In the genomic region with DNA sequence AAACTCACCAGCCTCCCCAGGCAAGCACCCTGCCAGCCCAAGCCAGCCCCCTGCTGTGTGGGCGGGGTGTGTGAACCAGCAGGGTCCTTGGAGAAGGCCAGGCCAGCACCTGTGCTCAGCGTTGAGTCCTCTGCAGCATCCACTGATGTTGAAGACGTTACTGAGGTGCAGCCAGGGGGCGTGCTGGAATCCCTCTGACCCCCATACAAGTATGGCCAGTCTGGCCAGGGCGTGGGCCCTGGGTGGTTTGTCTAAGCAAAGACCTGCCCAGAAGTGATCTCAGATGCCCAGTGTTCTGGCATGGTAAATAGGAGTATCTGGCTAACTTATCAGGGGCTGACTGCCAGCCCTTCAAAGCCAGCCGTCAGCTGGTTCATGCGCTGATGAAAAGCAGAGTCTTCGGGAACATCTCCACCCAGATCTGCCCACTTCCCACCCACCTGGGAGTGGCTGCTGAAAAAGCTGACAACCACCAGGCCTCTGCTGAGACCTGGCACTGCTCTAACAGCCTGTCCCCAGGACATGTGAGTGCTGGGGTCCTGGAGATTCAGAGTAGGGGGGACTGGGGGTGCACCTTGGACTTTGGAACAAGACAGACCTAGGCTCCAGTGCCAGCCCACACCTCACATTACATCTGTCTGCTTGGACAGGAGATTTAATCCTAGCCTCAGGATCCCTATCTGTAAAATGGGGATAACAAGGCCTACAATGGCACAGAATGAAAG, we compare ENCODE assay signal across 8 cellular contexts. TPM values are rescaled to one million over a fixed set of nuclear protein-coding genes. Genes with fewer than 3 reads are reported as not detected.
A peak's percentile ranks its signal among the peaks of the same experiment; 100 is the strongest.
DNase-seq lines count a peak whose midpoint lies in the region; ATAC-seq and TF ChIP-seq lines count a peak whose summit lies in the region.

No MANE protein-coding gene starts in this region.

- peak overlapping the region; percentile 7 for H3K27ac ChIP-seq in mammary epithelial cell (ENCODE audit: insufficient read depth, low read depth, low read length)
- peak overlapping the region; percentile 96 to 99 (median 98) for H3K27ac ChIP-seq in right lobe of liver

- H3K27me3 ChIP-seq in mammary epithelial cell (ENCODE audit: insufficient read depth, low read length) (no peaks in the 10 kb centered on the region), right lobe of liver (no peaks in the 10 kb centered on the region)

- peaks cover 7% of the 10 kb centered on the region for H3K36me3 ChIP-seq in mammary epithelial cell (ENCODE audit: insufficient read depth, low read length)
- no peaks in the 10 kb centered on the region for H3K36me3 ChIP-seq in right lobe of liver

- H3K79me2 ChIP-seq in mammary epithelial cell (ENCODE audit: insufficient read depth, low read length): peaks cover 100% of the 10 kb centered on the region

- dilution Hi-C loops in mammary epithelial cell (cut with HindIII; ENCODE audit: low sequenced_read_pairs): no loop called here

- no peaks in the 10 kb centered on the region for H3K27me3 Mint-ChIP-seq in activated CD4-positive, alpha-beta T cell treated with anti-CD3 and anti-CD28 coated beads, Interleukin-2, amount 10 ng/mL, durations not matched to agents 7 days and 5 days

- H4K20me1 ChIP-seq in mammary epithelial cell (ENCODE audit: insufficient read depth, low read length): peaks cover 19% of the 10 kb centered on the region

- peaks cover 40% of the 10 kb centered on the region for H3K4me1 Mint-ChIP-seq in activated CD4-positive, alpha-beta T cell treated with anti-CD3 and anti-CD28 coated beads, Interleukin-2, amount 10 ng/mL, durations not matched to agents 7 days and 5 days

- POLR2A ChIA-PET in activated CD4-positive, alpha-beta T cell treated with anti-CD3 and anti-CD28 coated beads, Interleukin-2, amount 10 ng/mL, durations not matched to agents 7 days and 5 days (lab: Charles Lee): no interaction called here

- no peak for DNase-seq in activated CD4-positive, alpha-beta T cell treated with anti-CD3 and anti-CD28 coated beads, Interleukin-2, amount 10 ng/mL, durations not matched to agents 7 days and 5 days
- no peak for DNase-seq in activated CD4-positive, alpha-beta T cell treated with anti-CD3 and anti-CD28 coated beads for 48 hours
- DNase-seq in mammary epithelial cell: peak; percentile 59
- peak; percentile 89 to 96 (median 92) for DNase-seq in right lobe of liver
- DNase-seq in ureter (ENCODE audit: low spot score): peak; percentile 80

- peak overlapping the region; percentile 7 for H3K27ac Mint-ChIP-seq in activated CD4-positive, alpha-beta T cell treated with anti-CD3 and anti-CD28 coated beads, Interleukin-2, amount 10 ng/mL, durations not matched to agents 7 days and 5 days

- no peak overlapping the region for H3K9ac ChIP-seq in mammary epithelial cell (ENCODE audit: insufficient read depth, low read length)

- peak; percentile 52 to 81 (median 68) for ATAC-seq in right lobe of liver
- no peak for ATAC-seq in HG02798 (IDR thresholded peaks at IDR 0.05; ENCODE audit: poor library complexity, unreplicated experiment)
- no peak for ATAC-seq in HG03460 (IDR thresholded peaks at IDR 0.05; ENCODE audit: unreplicated experiment)
- ATAC-seq in HG03175 (IDR thresholded peaks at IDR 0.05; ENCODE audit: unreplicated experiment): no peak

- no peak overlapping the region for H3K4me3 ChIP-seq in mammary epithelial cell (replicated peaks in 1 of 3; ENCODE audit: insufficient read depth in 1 of 3, low read depth in 2 of 3, low read length in 3 of 3)
- peak overlapping the region in 2 of 3 donors; percentile 36 to 42 for H3K4me3 ChIP-seq in right lobe of liver

- 3% methylated on average over 7 of the region's 8 CpGs for WGBS in mammary epithelial cell (ENCODE audit: low coverage, missing lambda C conversion rate)
- WGBS in right lobe of liver (ENCODE audit: insufficient coverage, low coverage, low lambda C conversion rate, missing lambda C conversion rate): 40% methylated on average over 2 of the region's 8 CpGs

- no peaks in the 10 kb centered on the region for H3K9me3 ChIP-seq in mammary epithelial cell (replicated peaks; ENCODE audit: insufficient read depth, low read length)
- no peaks in the 10 kb centered on the region for H3K9me3 ChIP-seq in right lobe of liver

- TF ChIP-seq CTCF in mammary epithelial cell (conservative IDR thresholded peaks at IDR 0.05 in 1 of 2, IDR thresholded peaks at IDR 0.05 in 1 of 2; ENCODE audit: extremely low read depth in 1 of 2, insufficient read depth in 1 of 2, low read depth in 1 of 2, low read length in 2 of 2): peak in 1 of 2 donors; percentile 56
- TF ChIP-seq CTCF in right lobe of liver (IDR thresholded peaks at IDR 0.05): peak; percentile 37 to 53 (median 47)

- H3K4me2 ChIP-seq in mammary epithelial cell (ENCODE audit: insufficient read depth, low read depth, low read length): peak overlapping the region; percentile 37

- no peaks in the 10 kb centered on the region for H3K9me3 Mint-ChIP-seq in activated CD4-positive, alpha-beta T cell treated with anti-CD3 and anti-CD28 coated beads, Interleukin-2, amount 10 ng/mL, durations not matched to agents 7 days and 5 days

- TF ChIP-seq POLR2A in right lobe of liver (IDR thresholded peaks at IDR 0.05): peak; percentile 78

- H2AFZ ChIP-seq in mammary epithelial cell (ENCODE audit: low read depth, low read length): no peak overlapping the region

- in situ Hi-C loops in mammary epithelial cell (cut with MboI; ENCODE audit: low sequenced_read_pairs in 2 of 2): no loop called here

- BruUV-seq in mammary epithelial cell (replicated peaks; lab: Mats Ljungman, UMichigan): TSS peak; percentile 24

- H3K4me3 Mint-ChIP-seq in activated CD4-positive, alpha-beta T cell treated with anti-CD3 and anti-CD28 coated beads, Interleukin-2, amount 10 ng/mL, durations not matched to agents 7 days and 5 days: no peak overlapping the region

- H3K36me3 Mint-ChIP-seq in activated CD4-positive, alpha-beta T cell treated with anti-CD3 and anti-CD28 coated beads, Interleukin-2, amount 10 ng/mL, durations not matched to agents 7 days and 5 days (ENCODE audit: low read depth): no peaks in the 10 kb centered on the region

- CTCF ChIA-PET in activated CD4-positive, alpha-beta T cell treated with anti-CD3 and anti-CD28 coated beads, Interleukin-2, amount 10 ng/mL, durations not matched to agents 7 days and 5 days (lab: Charles Lee): interaction anchor here (2.3 kb wide), 1 partner anchor 13 kb away, joined by 5 read pairs; no protein-coding TSS in a partner anchor
- CTCF ChIA-PET in mammary epithelial cell (lab: Charles Lee; ENCODE audit: low non-redundant PET): interaction anchor here (0.6 kb wide), 1 partner anchor 175 kb away, joined by 6 read pairs; no protein-coding TSS in a partner anchor

- intact Hi-C loops in mammary epithelial cell (cut with micrococcal nuclease) (no loop called here), right lobe of liver (cut with DNase I) (no loop called here)

- H3K4me1 ChIP-seq in mammary epithelial cell (ENCODE audit: insufficient read depth, low read length): peaks cover 92% of the 10 kb centered on the region
- H3K4me1 ChIP-seq in right lobe of liver: peaks cover 0 to 79% (median 32%) of the 10 kb centered on the region in 4 donors

RNA-seq across cellular contexts. Expression of a gene that starts 41.1 kb away (rescaled TPM):
- total RNA-seq in activated CD4-positive, alpha-beta T cell treated with anti-CD3 and anti-CD28 coated beads, Interleukin-2, amount 10 ng/mL, durations not matched to agents 7 days and 5 days: 10 to 100 TPM; 31.9 to 35.1 TPM
- total RNA-seq in mammary epithelial cell (1,000 to 10,000 TPM in 1 of 2 donors, 100 to 1,000 TPM in 1; 841 to 1,322 TPM), right lobe of liver (100 to 1,000 TPM in 3 of 6 experiments, 10 to 100 TPM in 3; 53.1 to 145 (median 100) TPM), ureter (286 TPM)
- polyA plus RNA-seq in mammary epithelial cell: 813 TPM
- 1,325 TPM for polyA minus RNA-seq in mammary epithelial cell

Comparison
In these comparisons a context has a peak if more than half of its experiments do, and no peak if none do; other contexts are left out.
1. DNase-seq: peak in mammary epithelial cell (single experiment), right lobe of liver (3 of 3) and ureter (single experiment); none in activated CD4-positive, alpha-beta T cell treated with anti-CD3 and anti-CD28 coated beads, Interleukin-2, amount 10 ng/mL, durations not matched to agents 7 days and 5 days (single experiment) and activated CD4-positive, alpha-beta T cell treated with anti-CD3 and anti-CD28 coated beads for 48 hours (single experiment).
2. H3K4me3 ChIP-seq: peak in right lobe of liver (2 of 3); none in mammary epithelial cell (0 of 3).
3. ATAC-seq: peak in right lobe of liver (4 of 4); none in HG02798 (single experiment), HG03460 (single experiment) and HG03175 (single experiment).